1 cellular context compared by ENCODE assay signal in genomic region chr20:20199338-20200160, GRCh38.
TF ChIP-seq lines count a peak whose summit lies in the region.

No MANE protein-coding gene starts in this region.

TF ChIP-seq in GM23338, 12 proteins besides CTCF, POLR2A, EP300 and RAD21 (continued from another document):
- TF ChIP-seq EZH2phosphoT487 (IDR thresholded peaks at IDR 0.05; ENCODE audit: unreplicated experiment) (no peak), EZH2 (IDR thresholded peaks at IDR 0.05; ENCODE audit: low read depth, unreplicated experiment) (no peak)
